ENCODE assay signal across 8 cellular contexts in the genomic region with DNA sequence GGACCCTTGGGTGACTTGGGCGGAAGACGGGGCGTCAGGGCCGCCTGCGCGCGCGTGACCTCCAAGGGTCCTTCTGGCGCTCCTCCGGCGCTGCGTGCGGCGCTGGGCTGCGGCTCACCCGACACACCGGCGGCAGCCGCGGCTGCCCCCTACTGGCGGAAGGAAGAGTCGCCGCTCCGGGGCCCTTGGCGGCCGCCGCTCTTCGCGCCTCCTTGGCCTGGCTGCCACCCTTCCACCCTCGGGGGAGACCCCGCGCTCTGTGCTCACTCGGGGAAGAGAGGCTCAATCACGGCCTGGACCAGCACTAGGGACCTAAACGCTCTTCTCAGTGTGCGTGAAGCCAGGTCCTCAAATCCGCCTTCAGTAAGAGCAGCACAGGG.
DNase-seq lines count a peak whose midpoint lies in the region; ATAC-seq and TF ChIP-seq lines count a peak whose summit lies in the region.

No MANE protein-coding gene starts in this region.

- H3K4me1 ChIP-seq in mammary epithelial cell (ENCODE audit: insufficient read depth, low read length), result peaks cover 8% of the 10 kb centered on the region

- POLR2A ChIA-PET in CD4-positive, alpha-beta T cell (lab: Charles Lee), result no interaction called here

- H3K36me3 ChIP-seq in mammary epithelial cell (ENCODE audit: insufficient read depth, low read length), result no peaks in the 10 kb centered on the region

- no peaks in the 10 kb centered on the region for H3K9me3 ChIP-seq in CD4-positive, alpha-beta T cell (ENCODE audit: control insufficient read depth, low read length)
- H3K9me3 ChIP-seq in T-helper 17 cell (ENCODE audit: control insufficient read depth, low read length, poor library complexity, severe bottlenecking) (peaks cover 3% of the 10 kb centered on the region), mammary epithelial cell (replicated peaks; ENCODE audit: insufficient read depth, low read length) (no peaks in the 10 kb centered on the region)

- peak overlapping the region; percentile 18 to 49 (median 45) for H3K4me3 ChIP-seq in mammary epithelial cell (replicated peaks in 1 of 3; ENCODE audit: insufficient read depth in 1 of 3, low read depth in 2 of 3, low read length in 3 of 3)

- H3K9ac ChIP-seq in mammary epithelial cell (ENCODE audit: insufficient read depth, low read length), result no peak overlapping the region

- peak overlapping the region; percentile 46 for H3K4me3 Mint-ChIP-seq in CD4-positive, alpha-beta T cell
- peak overlapping the region; percentile 80 for H3K4me3 Mint-ChIP-seq in T-helper 17 cell

- no peaks in the 10 kb centered on the region for H3K9me3 Mint-ChIP-seq in CD4-positive, alpha-beta T cell

- peaks cover 48% of the 10 kb centered on the region for H3K27me3 ChIP-seq in CD4-positive, alpha-beta T cell (ENCODE audit: control insufficient read depth, insufficient read depth, low read length)
- H3K27me3 ChIP-seq in mammary epithelial cell (ENCODE audit: insufficient read depth, low read length), result no peaks in the 10 kb centered on the region

- H3K36me3 Mint-ChIP-seq in CD4-positive, alpha-beta T cell (ENCODE audit: low read depth), result no peaks in the 10 kb centered on the region
- peaks cover 3% of the 10 kb centered on the region for H3K36me3 Mint-ChIP-seq in T-helper 17 cell (ENCODE audit: low read depth)

- in situ Hi-C loops in mammary epithelial cell (cut with MboI; ENCODE audit: low sequenced_read_pairs in 2 of 2), result no loop called here

- DNase-seq in CD4-positive, alpha-beta T cell, result peak; percentile 3 to 41 (median 20)
- DNase-seq in T-helper 17 cell (peak; percentile 21 to 42 (median 38)), mammary epithelial cell (peak; percentile 36), kidney tubule cell (ENCODE audit: low spot score) (peak; percentile 60), cerebellar nuclear complex (lab: John Stamatoyannopoulos, UW) (no peak)
- DNase-seq in stimulated activated CD4-positive, alpha-beta T cell treated with anti-CD3 and anti-CD28 coated beads, Interleukin-1b, Interleukin-23, amount 100 ng/mL, for 4 hours (ENCODE audit: low read depth in 2 of 2), result peak; percentile 15 to 48

- H3K4me1 Mint-ChIP-seq in CD4-positive, alpha-beta T cell (ENCODE audit: low read depth), result peaks cover 14% of the 10 kb centered on the region
- peaks cover 7% of the 10 kb centered on the region for H3K4me1 Mint-ChIP-seq in T-helper 17 cell

- 9% methylated on average over 14 of the region's 37 CpGs for WGBS in mammary epithelial cell (ENCODE audit: low coverage, missing lambda C conversion rate)

- dilution Hi-C loops in mammary epithelial cell (cut with HindIII; ENCODE audit: low sequenced_read_pairs), result no loop called here

- no peaks in the 10 kb centered on the region for H3K79me2 ChIP-seq in mammary epithelial cell (ENCODE audit: insufficient read depth, low read length)

- peaks cover 75% of the 10 kb centered on the region for H3K27me3 Mint-ChIP-seq in CD4-positive, alpha-beta T cell
- H3K27me3 Mint-ChIP-seq in T-helper 17 cell, result peaks cover 65% of the 10 kb centered on the region

- CTCF ChIA-PET in CD4-positive, alpha-beta T cell (lab: Charles Lee), result interaction anchor here (1.3 to 1.4 kb wide), 2 partner anchors 13 kb away, joined by 3 to 4 read pairs; no protein-coding TSS in a partner anchor
- CTCF ChIA-PET in mammary epithelial cell (lab: Charles Lee; ENCODE audit: low non-redundant PET), result interaction anchor here (0.6 to 0.9 kb wide), 3 partner anchors 222 to 1297 kb away, joined by 3 to 7 read pairs (median 3); no protein-coding TSS in a partner anchor

- intact Hi-C loops in CD4-positive, alpha-beta T cell (cut with DNase I, micrococcal nuclease), result no loop called here
- intact Hi-C loops in mammary epithelial cell (cut with micrococcal nuclease), result loop anchor here (2.0 to 10.0 kb wide), 3 partner anchors 249 to 1417 kb away; no protein-coding TSS in a partner anchor

- no TSS peak for BruUV-seq in mammary epithelial cell (replicated peaks; lab: Mats Ljungman, UMichigan)

- no peak overlapping the region for H3K27ac Mint-ChIP-seq in CD4-positive, alpha-beta T cell
- no peak overlapping the region for H3K27ac Mint-ChIP-seq in T-helper 17 cell

- H4K20me1 ChIP-seq in mammary epithelial cell (ENCODE audit: insufficient read depth, low read length), result no peaks in the 10 kb centered on the region

- peak; percentile 48 for ATAC-seq in CD4-positive, alpha-beta T cell (ENCODE audit: poor library complexity)
- ATAC-seq in GM19395 (IDR thresholded peaks at IDR 0.05; ENCODE audit: unreplicated experiment) (peak; percentile 86), HG03457 (IDR thresholded peaks at IDR 0.05; ENCODE audit: unreplicated experiment) (peak; percentile 75), T-helper 17 cell (peak; percentile 80)

- peak overlapping the region; percentile 87 for H2AFZ ChIP-seq in mammary epithelial cell (ENCODE audit: low read depth, low read length)

- H3K27ac ChIP-seq in CD4-positive, alpha-beta T cell (ENCODE audit: low read depth, low read length), result no peak overlapping the region
- no peak overlapping the region for H3K27ac ChIP-seq in mammary epithelial cell (ENCODE audit: insufficient read depth, low read depth, low read length)

- peak overlapping the region; percentile 98 for H3K4me2 ChIP-seq in mammary epithelial cell (ENCODE audit: insufficient read depth, low read depth, low read length)

- peak; percentile 30 for TF ChIP-seq CTCF in CD4-positive, alpha-beta T cell (IDR thresholded peaks at IDR 0.05)
- TF ChIP-seq CTCF in mammary epithelial cell (conservative IDR thresholded peaks at IDR 0.05 in 1 of 2, IDR thresholded peaks at IDR 0.05 in 1 of 2; ENCODE audit: extremely low read depth in 1 of 2, insufficient read depth in 1 of 2, low read depth in 1 of 2, low read length in 2 of 2), result peak; percentile 42 to 67

Comparison
In these comparisons a context has a peak if more than half of its experiments do, and no peak if none do; other contexts are left out.
1. DNase-seq: peak in CD4-positive, alpha-beta T cell (10 of 10), T-helper 17 cell (3 of 3), mammary epithelial cell (single experiment), kidney tubule cell (single experiment) and stimulated activated CD4-positive, alpha-beta T cell treated with anti-CD3 and anti-CD28 coated beads, Interleukin-1b, Interleukin-23, amount 100 ng/mL, for 4 hours (2 of 2); none in cerebellar nuclear complex (0 of 2).
2. Peak in every context shown above with its lines, with median percentiles within 50 percentile points of each other: ATAC-seq.